Comparison of ENCODE assay signal across 8 cellular contexts in genomic region chr5:142088855-142089471, GRCh38. TPM values are rescaled to one million over a fixed set of nuclear protein-coding genes. Genes with fewer than 3 reads are reported as not detected.
DNase-seq lines count a peak whose midpoint lies in the region; ATAC-seq and TF ChIP-seq lines count a peak whose summit lies in the region.
"Not testable (repeated sequence)": the region's sequence is repeated elsewhere in the genome, so short reads cannot be mapped to it uniquely, and the experiment has no call there.

No MANE protein-coding gene starts in this region.

- not testable (repeated sequence) for H3K9me2 ChIP-seq in HCT116 (ENCODE audit: insufficient read depth)

- H3K36me3 Mint-ChIP-seq in activated CD4-positive, alpha-beta T cell treated with anti-CD3 and anti-CD28 coated beads, Interleukin-2, amount 10 ng/mL, durations not matched to agents 7 days and 5 days (ENCODE audit: low read depth); central memory CD8-positive, alpha-beta T cell (ENCODE audit: insufficient read depth); progenitor cell of endocrine pancreas (ENCODE audit: insufficient read depth): not testable (repeated sequence)

- CTCF ChIA-PET in HCT116 (lab: Charles Lee), result not testable (repeated sequence)
- CTCF ChIA-PET in activated CD4-positive, alpha-beta T cell treated with anti-CD3 and anti-CD28 coated beads, Interleukin-2, amount 10 ng/mL, durations not matched to agents 7 days and 5 days (lab: Charles Lee), result interaction anchor here (0.9 to 2.1 kb wide), 4 partner anchors 19 to 34 kb away, joined by 3 to 8 read pairs (median 3); no protein-coding TSS in a partner anchor

- RAD21 ChIA-PET in HCT116 (lab: Charles Lee; ENCODE audit: low non-redundant PET in 1 of 2, low total read pairs in 2 of 2, uncharacterized antibody in 2 of 2, unreplicated experiment in 2 of 2), result interaction anchor here in 1 of 2 experiments (0.6 kb wide), 1 partner anchor 25 kb away, joined by 3 read pairs; no protein-coding TSS in a partner anchor

- POLR2A ChIA-PET in HCT116 (lab: Charles Lee); activated CD4-positive, alpha-beta T cell treated with anti-CD3 and anti-CD28 coated beads, Interleukin-2, amount 10 ng/mL, durations not matched to agents 7 days and 5 days (lab: Charles Lee): not testable (repeated sequence)

- not testable (repeated sequence) for H3K79me2 ChIP-seq in HCT116 (ENCODE audit: insufficient read depth, low read length)

- not testable (repeated sequence) for TF ChIP-seq RAD21 in HCT116 (IDR thresholded peaks at IDR 0.05; ENCODE audit: low read depth)

- H3K27me3 Mint-ChIP-seq in activated CD4-positive, alpha-beta T cell treated with anti-CD3 and anti-CD28 coated beads, Interleukin-2, amount 10 ng/mL, durations not matched to agents 7 days and 5 days; central memory CD8-positive, alpha-beta T cell; progenitor cell of endocrine pancreas: not testable (repeated sequence)

- H3K27ac Mint-ChIP-seq in activated CD4-positive, alpha-beta T cell treated with anti-CD3 and anti-CD28 coated beads, Interleukin-2, amount 10 ng/mL, durations not matched to agents 7 days and 5 days, result peak overlapping the region; percentile 71
- H3K27ac Mint-ChIP-seq in central memory CD8-positive, alpha-beta T cell (ENCODE audit: low read depth), result not testable (repeated sequence)
- peak overlapping the region; percentile 98 for H3K27ac Mint-ChIP-seq in progenitor cell of endocrine pancreas

- not testable (repeated sequence) for H3K9me3 Mint-ChIP-seq in activated CD4-positive, alpha-beta T cell treated with anti-CD3 and anti-CD28 coated beads, Interleukin-2, amount 10 ng/mL, durations not matched to agents 7 days and 5 days; central memory CD8-positive, alpha-beta T cell; progenitor cell of endocrine pancreas (ENCODE audit: low read depth)

- H3K36me3 ChIP-seq in HCT116 (ENCODE audit: control insufficient read depth in 1 of 2, insufficient read depth in 2 of 2, low read length in 2 of 2); SJSA1; thyroid gland: not testable (repeated sequence)

- intact Hi-C loops in HCT116 (cut with micrococcal nuclease), result loop anchor here (1.0 kb wide), 1 partner anchor 42 kb away; no protein-coding TSS in a partner anchor
- intact Hi-C loops in thyroid gland (cut with DNase I), result not testable (repeated sequence)

- ATAC-seq in HCT116, result not testable (repeated sequence)
- peak; percentile 14 for ATAC-seq in central memory CD8-positive, alpha-beta T cell (replicated peaks; ENCODE audit: extremely low read depth, poor library complexity, severe bottlenecking)

- TF ChIP-seq POLR2A in HCT116 (IDR thresholded peaks at IDR 0.05; ENCODE audit: borderline replicate concordance, extremely low read depth, insufficient read depth, insufficient read length), result not testable (repeated sequence)
- TF ChIP-seq POLR2A in thyroid gland (IDR thresholded peaks at IDR 0.05), result peak in 1 of 2 donors; percentile 11

- not testable (repeated sequence) for H4K20me1 ChIP-seq in HCT116 (ENCODE audit: insufficient read depth)

- peaks cover 25% of the 10 kb centered on the region for H3K4me1 Mint-ChIP-seq in activated CD4-positive, alpha-beta T cell treated with anti-CD3 and anti-CD28 coated beads, Interleukin-2, amount 10 ng/mL, durations not matched to agents 7 days and 5 days
- H3K4me1 Mint-ChIP-seq in central memory CD8-positive, alpha-beta T cell, result peaks cover 11% of the 10 kb centered on the region
- H3K4me1 Mint-ChIP-seq in progenitor cell of endocrine pancreas (ENCODE audit: low read depth), result peaks cover 54% of the 10 kb centered on the region

- H3K9me3 ChIP-seq in HCT116 (ENCODE audit: control insufficient read depth in 1 of 2, insufficient read depth in 1 of 2, low read depth in 1 of 2, low read length in 2 of 2); SJSA1 (replicated peaks); thyroid gland: not testable (repeated sequence)

- WGBS in thyroid gland, 2 donors, result 32 to 59% methylated on average over 15 of the region's 15 CpGs

- not testable (repeated sequence) for BruUV-seq in HCT116 (replicated peaks; lab: Mats Ljungman, UMichigan)

- H3K27ac ChIP-seq in HCT116 (ENCODE audit: low read depth, low read length), result not testable (repeated sequence)
- H3K27ac ChIP-seq in SJSA1 (peak overlapping the region; percentile 45), thyroid gland (peak overlapping the region in 2 of 3 donors; percentile 9 to 71)

- not testable (repeated sequence) for H3K27me3 ChIP-seq in HCT116 (ENCODE audit: insufficient read depth, low read length); SJSA1 (replicated peaks); thyroid gland

- peak overlapping the region; percentile 29 for H3K4me2 ChIP-seq in HCT116 (ENCODE audit: low read length)

- not testable (repeated sequence) for TF ChIP-seq CTCF in HCT116 (IDR thresholded peaks at IDR 0.05 in 2 of 3, conservative IDR thresholded peaks at IDR 0.05 in 1 of 3; ENCODE audit: borderline replicate concordance in 1 of 3, insufficient read depth in 1 of 3, low read depth in 2 of 3, low read length in 2 of 3); progenitor cell of endocrine pancreas (IDR thresholded peaks at IDR 0.05; ENCODE audit: unreplicated experiment); thyroid gland (IDR thresholded peaks at IDR 0.05)

- DNase-seq in HCT116 (ENCODE audit: low read depth, low spot score); activated CD4-positive, alpha-beta T cell treated with anti-CD3 and anti-CD28 coated beads, Interleukin-2, amount 10 ng/mL, durations not matched to agents 7 days and 5 days; central memory CD8-positive, alpha-beta T cell (ENCODE audit: low spot score in 2 of 2); progenitor cell of endocrine pancreas (ENCODE audit: low spot score, unreplicated experiment): not testable (repeated sequence)
- peak; percentile 75 to 85 for DNase-seq in SJSA1 (ENCODE audit: low read depth in 1 of 2, low spot score in 2 of 2)
- peak; percentile 22 for DNase-seq in activated naive CD4-positive, alpha-beta T cell treated with Interleukin-2 at 50 U/mL for 16 hours
- DNase-seq in myocyte (ENCODE audit: low read depth), result peak; percentile 34
- DNase-seq in thyroid gland, result peak; percentile 48 to 79

- H3K4me3 Mint-ChIP-seq in activated CD4-positive, alpha-beta T cell treated with anti-CD3 and anti-CD28 coated beads, Interleukin-2, amount 10 ng/mL, durations not matched to agents 7 days and 5 days; central memory CD8-positive, alpha-beta T cell: not testable (repeated sequence)
- H3K4me3 Mint-ChIP-seq in progenitor cell of endocrine pancreas (ENCODE audit: low read depth), result peak overlapping the region; percentile 29

- H3K4me3 ChIP-seq in HCT116 (replicated peaks in 1 of 2; ENCODE audit: low read depth in 1 of 2, low read length in 2 of 2); SJSA1; thyroid gland (replicated peaks in 1 of 3): not testable (repeated sequence)

- peaks cover 3 to 11% of the 10 kb centered on the region in 2 experiments; a peak in 3 of 4 replicates for H3K4me1 ChIP-seq in HCT116 (ENCODE audit: control insufficient read depth in 1 of 2, insufficient read depth in 2 of 2, low read length in 2 of 2)
- H3K4me1 ChIP-seq in SJSA1 (replicated peaks), result peaks cover 41% of the 10 kb centered on the region
- H3K4me1 ChIP-seq in thyroid gland, result peaks cover 14 to 42% of the 10 kb centered on the region in 2 donors

- not testable (repeated sequence) for H3K9ac ChIP-seq in HCT116 (ENCODE audit: low read length)

- H2AFZ ChIP-seq in HCT116 (ENCODE audit: low read depth, low read length, poor library complexity, severe bottlenecking), result not testable (repeated sequence)

RNA-seq across cellular contexts. Expression of gene NDFIP1, which starts 19.6 kb away (rescaled TPM):
- total RNA-seq in HCT116 (2021; ENCODE audit: unreplicated experiment) (37.8 TPM), myocyte (57.2 and 59.8 TPM in 2 replicates), progenitor cell of endocrine pancreas (228 and 247 TPM in 2 replicates), thyroid gland (100 to 1,000 TPM; 185 to 351 (median 297) TPM)
- polyA plus RNA-seq in HCT116 (2012), result 22.8 and 26.1 TPM in 2 replicates
- total RNA-seq in SJSA1 (2014; rRNA removed; shearing (Covaris generic)), result 76.1 and 77.2 TPM in 2 replicates
- 10 to 100 TPM; 65.2 to 70.2 TPM for total RNA-seq in activated CD4-positive, alpha-beta T cell treated with anti-CD3 and anti-CD28 coated beads, Interleukin-2, amount 10 ng/mL, durations not matched to agents 7 days and 5 days
- polyA plus RNA-seq in myocyte (2012), result 49.9 TPM
